In genomic region chr4:168811207-168811606, GRCh38 we compare ENCODE assay signal across 16 cellular contexts.
DNase-seq lines count a peak whose midpoint lies in the region; ATAC-seq and TF ChIP-seq lines count a peak whose summit lies in the region.
"Had no signal": no experiment of that assay in that cellular context is flagged by ENCODE, and none has a peak within 500 bp of the region (broad histone marks: within the 10 kb centered on the region; RNA-seq: fewer than 3 reads in every experiment).

No MANE protein-coding gene starts in this region.

- H3K4me3 ChIP-seq in epithelial cell of esophagus (ENCODE audit: low read length) = no peak overlapping the region

- peaks cover 4% of the 10 kb centered on the region for H3K27me3 Mint-ChIP-seq in nephron progenitor cell (ENCODE audit: low read depth, poor library complexity)
- H3K27me3 Mint-ChIP-seq in type B pancreatic cell = no peaks in the 10 kb centered on the region

- H3K4me1 Mint-ChIP-seq in nephron progenitor cell (peaks cover 44% of the 10 kb centered on the region), type B pancreatic cell (ENCODE audit: unreplicated experiment) (peaks cover 39% of the 10 kb centered on the region)

- no peak for TF ChIP-seq CTCF in epithelial cell of esophagus (IDR thresholded peaks at IDR 0.05; ENCODE audit: insufficient read depth, low read depth, low read length, missing control alignments)
- no peak for TF ChIP-seq CTCF in nephron progenitor cell (IDR thresholded peaks at IDR 0.05)
- TF ChIP-seq CTCF in type B pancreatic cell (conservative IDR thresholded peaks at IDR 0.05) = no peak

- DNase-seq in NCI-H2196 (lab: John Stamatoyannopoulos, UW; ENCODE audit: unreplicated experiment) (peak; percentile 22), NCI-H2196 treated with DMSO at 0.1 percent for 48 hours (lab: John Stamatoyannopoulos, UW; ENCODE audit: unreplicated experiment) (no peak), epithelial cell of esophagus (ENCODE audit: low read depth) (peak; percentile 78), nephron progenitor cell (no peak), type B pancreatic cell (ENCODE audit: extremely low spot score, unreplicated experiment) (no peak), left lobe of liver (ENCODE audit: low spot score) (no peak), SHP77 treated with DMSO at 0.1 percent for 48 hours (lab: John Stamatoyannopoulos, UW) (no peak)
- DNase-seq: activated CD4-positive, alpha-beta T cell treated with anti-CD3 and anti-CD28 coated beads, Interleukin-2, amount 50 U/mL, for 48 hours; cerebellar nuclear complex; glutamatergic neuron; GOT3; NCI-H1694; NCI-H524 treated with DMSO at 0.1 percent for 48 hours; stimulated activated CD4-positive, alpha-beta T cell treated with anti-CD3 and anti-CD28 coated beads, Interleukin-1b, Interleukin-23, amount 100 ng/mL, for 48 hours had no signal

- peaks cover 3% of the 10 kb centered on the region for H3K9me3 Mint-ChIP-seq in nephron progenitor cell
- no peaks in the 10 kb centered on the region for H3K9me3 Mint-ChIP-seq in type B pancreatic cell

- peaks cover 14% of the 10 kb centered on the region for H3K36me3 Mint-ChIP-seq in nephron progenitor cell (ENCODE audit: low read depth)
- peaks cover 7% of the 10 kb centered on the region for H3K36me3 Mint-ChIP-seq in type B pancreatic cell
- H3K36me3 Mint-ChIP-seq: CD14-positive monocyte had no signal

- H3K27ac Mint-ChIP-seq in nephron progenitor cell = peak overlapping the region; percentile 77
- H3K27ac Mint-ChIP-seq in type B pancreatic cell = peak overlapping the region; percentile 2
- H3K27ac Mint-ChIP-seq: CD14-positive monocyte had no signal

- ATAC-seq in left lobe of liver = no peak
- no peak for ATAC-seq in GM19397 (IDR thresholded peaks at IDR 0.05; ENCODE audit: unreplicated experiment)

- H3K4me3 Mint-ChIP-seq in nephron progenitor cell (no peak overlapping the region), type B pancreatic cell (no peak overlapping the region)
- H3K4me3 Mint-ChIP-seq: CD14-positive monocyte had no signal

Comparison
In these comparisons a context has a peak if more than half of its experiments do, and no peak if none do; other contexts are left out.
1. DNase-seq: peak in NCI-H2196 (single experiment) and epithelial cell of esophagus (single experiment); none in NCI-H2196 treated with DMSO at 0.1 percent for 48 hours (single experiment), nephron progenitor cell (single experiment), type B pancreatic cell (single experiment), left lobe of liver (single experiment) and SHP77 treated with DMSO at 0.1 percent for 48 hours (single experiment).